Comparison of ENCODE assay signal across 1 cellular context in genomic region chr7:116659248-116659647, GRCh38. TPM values are rescaled to one million over a fixed set of nuclear protein-coding genes. Genes with fewer than 3 reads are reported as not detected.
"Had no signal": no experiment of that assay in that cellular context is flagged by ENCODE, and none has a peak within 500 bp of the region (broad histone marks: within the 10 kb centered on the region; RNA-seq: fewer than 3 reads in every experiment).

No MANE protein-coding gene starts in this region.

RNA-seq across cellular contexts. Expression of gene MET, which starts 12.7 kb away (rescaled TPM):
- polyA plus RNA-seq: IgD-negative memory B cell had no signal
